Comparison of ENCODE assay signal across 8 cellular contexts in the genomic region with DNA sequence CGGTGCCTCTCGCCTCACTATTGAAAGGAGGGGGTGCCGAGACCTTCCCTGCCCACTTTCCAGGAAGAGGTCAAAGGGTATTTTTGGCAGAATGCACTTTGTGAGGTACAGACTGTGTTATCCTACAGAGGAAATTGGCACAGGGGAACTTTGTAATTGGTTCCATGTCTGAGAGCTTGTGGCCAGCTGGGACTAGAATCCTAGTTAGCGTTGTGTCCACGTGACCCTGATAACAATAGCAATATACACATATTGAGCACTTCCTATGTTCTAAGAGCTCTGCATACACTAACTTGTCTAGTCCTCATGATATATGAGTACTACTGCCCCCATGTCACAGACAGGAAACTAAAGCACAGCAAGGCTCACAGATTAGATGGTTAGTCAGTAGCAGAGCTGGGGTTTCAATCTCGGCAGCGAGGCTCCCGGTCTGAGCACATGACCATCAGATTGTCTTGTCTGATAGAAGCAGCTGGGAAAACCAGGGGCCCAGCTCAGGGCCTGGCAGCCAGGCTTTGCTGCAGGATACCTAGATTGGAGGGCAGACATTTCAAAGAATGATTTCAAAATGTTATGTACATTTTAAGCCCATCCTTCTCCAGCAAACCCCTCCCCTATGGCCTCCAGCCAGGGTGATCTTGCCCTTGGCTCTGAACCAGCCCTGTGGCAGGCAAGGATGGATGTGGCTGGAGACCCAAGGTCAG. TPM values are rescaled to one million over a fixed set of nuclear protein-coding genes. Genes with fewer than 3 reads are reported as not detected.
DNase-seq lines count a peak whose midpoint lies in the region; ATAC-seq and TF ChIP-seq lines count a peak whose summit lies in the region.

No MANE protein-coding gene starts in this region.

- H3K4me1 Mint-ChIP-seq in activated T-cell treated with anti-CD3 and anti-CD28 coated beads, Interleukin-2, amount 50 U/mL, for 4 hours (ENCODE audit: low read depth): peaks cover 47% of the 10 kb centered on the region

- peaks cover 27% of the 10 kb centered on the region for H3K36me3 Mint-ChIP-seq in activated T-cell treated with anti-CD3 and anti-CD28 coated beads, Interleukin-2, amount 50 U/mL, for 4 hours (ENCODE audit: insufficient read depth)

- H3K4me3 ChIP-seq in retinal pigment epithelial cell (ENCODE audit: low read length): peak overlapping the region; percentile 7

- no peaks in the 10 kb centered on the region for H3K9me3 Mint-ChIP-seq in activated T-cell treated with anti-CD3 and anti-CD28 coated beads, Interleukin-2, amount 50 U/mL, for 4 hours

- ATAC-seq in GM19025 (IDR thresholded peaks at IDR 0.05; ENCODE audit: low read depth, unreplicated experiment) (peak; percentile 86), HG03103 (IDR thresholded peaks at IDR 0.05; ENCODE audit: low read depth, unreplicated experiment) (peak; percentile 78)
- ATAC-seq in activated T-cell treated with anti-CD3 and anti-CD28 coated beads, Interleukin-2, amount 50 U/mL, for 4 hours: peak; percentile 73 to 75

- peak; percentile 23 to 49 for DNase-seq in AML-193 (lab: John Stamatoyannopoulos, UW)
- DNase-seq in NCI-H510A (lab: John Stamatoyannopoulos, UW): peak; percentile 91
- peak; percentile 29 for DNase-seq in activated T-cell treated with anti-CD3 and anti-CD28 coated beads, Interleukin-2, amount 50 U/mL, for 4 hours
- DNase-seq in glomerular endothelial cell (ENCODE audit: extremely low read depth, low read depth, low spot score): peak; percentile 94
- no peak for DNase-seq in retinal pigment epithelial cell (ENCODE audit: low read depth)
- DNase-seq in NCI-H446 treated with DMSO at 0.1 percent for 48 hours (lab: John Stamatoyannopoulos, UW): no peak

- H3K27me3 Mint-ChIP-seq in activated T-cell treated with anti-CD3 and anti-CD28 coated beads, Interleukin-2, amount 50 U/mL, for 4 hours (ENCODE audit: low read depth): no peaks in the 10 kb centered on the region

- no peak for TF ChIP-seq CTCF in retinal pigment epithelial cell (conservative IDR thresholded peaks at IDR 0.05; ENCODE audit: low read depth, low read length)

- H3K4me3 Mint-ChIP-seq in activated T-cell treated with anti-CD3 and anti-CD28 coated beads, Interleukin-2, amount 50 U/mL, for 4 hours: peak overlapping the region; percentile 84

RNA-seq across cellular contexts. Expression of gene MAPK13, which starts 1.4 kb away (rescaled TPM):
- total RNA-seq in activated T-cell treated with anti-CD3 and anti-CD28 coated beads, Interleukin-2, amount 50 U/mL, for 4 hours: 10 to 100 TPM; 33.8 to 61.0 (median 48.4) TPM
- total RNA-seq in glomerular endothelial cell: 5.8 and 6.2 TPM in 2 replicates

Comparison
In these comparisons a context has a peak if more than half of its experiments do, and no peak if none do; other contexts are left out.
1. DNase-seq: peak in AML-193 (2 of 2), NCI-H510A (single experiment), activated T-cell treated with anti-CD3 and anti-CD28 coated beads, Interleukin-2, amount 50 U/mL, for 4 hours (single experiment) and glomerular endothelial cell (single experiment); none in retinal pigment epithelial cell (single experiment) and NCI-H446 treated with DMSO at 0.1 percent for 48 hours (single experiment).
2. Peak in every context shown above with its lines, with median percentiles within 50 percentile points of each other: ATAC-seq.